ENCODE assay signal across 8 cellular contexts in the genomic region with DNA sequence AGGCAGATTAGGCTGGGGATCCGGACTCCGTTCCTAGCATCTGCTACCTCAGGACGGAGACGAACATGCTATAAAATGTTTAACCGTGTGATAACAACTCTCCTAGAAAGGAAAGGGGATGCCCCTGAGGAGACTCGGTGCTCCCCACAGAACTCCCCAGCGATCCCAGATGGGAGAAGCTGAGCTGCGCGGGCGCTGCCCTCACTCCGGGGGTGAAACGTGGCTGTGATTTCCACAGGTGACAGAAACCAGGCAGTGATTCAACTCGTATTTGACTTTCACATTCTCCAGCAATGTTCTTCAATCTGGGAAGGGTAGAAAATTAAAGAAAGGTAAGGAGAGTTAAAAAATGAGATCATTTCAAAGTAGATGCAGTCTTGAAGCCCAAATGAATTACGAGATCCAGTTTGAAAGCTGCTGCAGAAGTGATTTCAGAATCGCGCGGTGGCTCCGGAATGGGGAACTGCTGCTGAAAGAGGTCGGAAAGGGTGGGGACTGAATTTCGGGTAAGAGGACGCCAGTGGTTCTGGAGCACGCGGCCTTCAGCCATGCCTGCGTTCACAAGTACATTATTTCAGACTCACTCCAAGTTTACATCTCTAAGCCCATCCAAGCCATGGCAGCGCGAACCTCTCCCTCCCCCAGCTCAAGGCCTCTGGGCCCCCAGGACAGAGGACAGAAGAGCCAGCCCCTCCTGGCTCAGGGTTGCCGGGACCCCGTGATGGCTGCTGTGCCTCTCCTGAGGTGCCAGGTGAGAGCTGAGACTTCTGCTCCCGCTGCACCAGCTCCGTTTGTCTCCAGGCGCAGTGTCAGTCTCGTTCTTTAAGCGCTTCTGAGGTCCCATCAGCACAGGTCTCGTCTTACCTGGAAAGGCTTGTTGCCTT. TPM values are rescaled to one million over a fixed set of nuclear protein-coding genes. Genes with fewer than 3 reads are reported as not detected.
DNase-seq lines count a peak whose midpoint lies in the region; ATAC-seq and TF ChIP-seq lines count a peak whose summit lies in the region.

No MANE protein-coding gene starts in this region.

- H3K36me3 ChIP-seq in adipocyte (ENCODE audit: control insufficient read depth, insufficient read depth, low read length, severe bottlenecking) = no peaks in the 10 kb centered on the region
- H3K36me3 ChIP-seq in kidney epithelial cell (ENCODE audit: control insufficient read depth, insufficient read depth, low read length) = peaks cover 2% of the 10 kb centered on the region
- no peaks in the 10 kb centered on the region for H3K36me3 ChIP-seq in thyroid gland

- H3K9me3 ChIP-seq in CD4-positive, alpha-beta T cell (ENCODE audit: control insufficient read depth, low read length) = no peaks in the 10 kb centered on the region
- H3K9me3 ChIP-seq in adipocyte (ENCODE audit: control insufficient read depth, low read length) (no peaks in the 10 kb centered on the region), thyroid gland (no peaks in the 10 kb centered on the region)

- TF ChIP-seq CTCF in CD4-positive, alpha-beta T cell (IDR thresholded peaks at IDR 0.05) = no peak
- TF ChIP-seq CTCF in kidney epithelial cell (IDR thresholded peaks at IDR 0.05; ENCODE audit: insufficient read depth, low read length, poor library complexity, severe bottlenecking) (no peak), thyroid gland (IDR thresholded peaks at IDR 0.05) (no peak)

- POLR2A ChIA-PET in CD4-positive, alpha-beta T cell (lab: Charles Lee) = interaction anchor here (1.0 kb wide), 1 partner anchor 40 kb away, joined by 3 read pairs; a partner anchor contains a TSS

- 50 to 54% methylated on average over 32 to 34 of the region's 34 CpGs for WGBS in thyroid gland, 2 donors

- H3K27ac ChIP-seq in CD4-positive, alpha-beta T cell (ENCODE audit: low read depth, low read length) = no peak overlapping the region
- peak overlapping the region in 2 of 3 donors; percentile 44 to 51 for H3K27ac ChIP-seq in thyroid gland

- ATAC-seq in CD4-positive, alpha-beta T cell (ENCODE audit: poor library complexity) = no peak
- ATAC-seq in HG02870 (IDR thresholded peaks at IDR 0.05; ENCODE audit: unreplicated experiment) (peak; percentile 6), HG02840 (IDR thresholded peaks at IDR 0.05; ENCODE audit: low FRiP score, unreplicated experiment) (no peak)

- CTCF ChIA-PET in CD4-positive, alpha-beta T cell (lab: Charles Lee) = no interaction called here

- peak overlapping the region; percentile 83 for H3K9ac ChIP-seq in adipocyte (ENCODE audit: low read length)

- H3K4me3 ChIP-seq in adipocyte (ENCODE audit: low read length) = peak overlapping the region; percentile 88
- peak overlapping the region; percentile 49 for H3K4me3 ChIP-seq in kidney epithelial cell (ENCODE audit: low read depth, low read length)
- H3K4me3 ChIP-seq in thyroid gland (replicated peaks in 1 of 3) = peak overlapping the region in 2 of 3 donors; percentile 37 to 63

- H3K27me3 Mint-ChIP-seq in CD4-positive, alpha-beta T cell = peaks cover 19% of the 10 kb centered on the region

- H3K27me3 ChIP-seq in CD4-positive, alpha-beta T cell (ENCODE audit: control insufficient read depth, insufficient read depth, low read length) = no peaks in the 10 kb centered on the region
- H3K27me3 ChIP-seq in adipocyte (replicated peaks; ENCODE audit: control insufficient read depth, insufficient read depth, low read length) (no peaks in the 10 kb centered on the region), kidney epithelial cell (ENCODE audit: control insufficient read depth, insufficient read depth, low read length) (no peaks in the 10 kb centered on the region), thyroid gland (no peaks in the 10 kb centered on the region)

- no peak for TF ChIP-seq POLR2A in thyroid gland (IDR thresholded peaks at IDR 0.05)

- no peaks in the 10 kb centered on the region for H3K9me3 Mint-ChIP-seq in CD4-positive, alpha-beta T cell

- peak overlapping the region; percentile 92 for H3K4me3 Mint-ChIP-seq in CD4-positive, alpha-beta T cell

- H3K4me1 ChIP-seq in adipocyte (ENCODE audit: control insufficient read depth, insufficient read depth, low read length) = peaks cover 18% of the 10 kb centered on the region
- peaks cover 0 to 6% of the 10 kb centered on the region in 2 donors for H3K4me1 ChIP-seq in thyroid gland

- peaks cover 21% of the 10 kb centered on the region for H3K4me1 Mint-ChIP-seq in CD4-positive, alpha-beta T cell (ENCODE audit: low read depth)

- H3K27ac Mint-ChIP-seq in CD4-positive, alpha-beta T cell = no peak overlapping the region

- H3K36me3 Mint-ChIP-seq in CD4-positive, alpha-beta T cell (ENCODE audit: low read depth) = peaks cover 4% of the 10 kb centered on the region

- intact Hi-C loops in CD4-positive, alpha-beta T cell (cut with DNase I, micrococcal nuclease) = no loop called here
- intact Hi-C loops in thyroid gland (cut with DNase I) = no loop called here

- DNase-seq in CD4-positive, alpha-beta T cell = no peak
- DNase-seq in adipocyte (ENCODE audit: low read depth) (peak; percentile 57), kidney epithelial cell (ENCODE audit: low read depth) (no peak), thyroid gland (peak; percentile 25 to 41)
- no peak for DNase-seq in activated CD8-positive, alpha-beta memory T cell treated with anti-CD3 and anti-CD28 coated beads, Interleukin-2, amount 50 U/mL, for 48 hours
- no peak for DNase-seq in effector CD8-positive, alpha-beta T cell (lab: John Stamatoyannopoulos, UW)

RNA-seq across cellular contexts. Expression of a gene that starts 39.5 kb away (rescaled TPM):
- total RNA-seq in CD4-positive, alpha-beta T cell = 10 to 100 TPM; 61.0 to 61.5 TPM
- total RNA-seq in kidney epithelial cell = 21.8 and 28.1 TPM in 2 replicates
- 10 to 100 TPM; 16.4 to 28.4 (median 17.8) TPM for total RNA-seq in thyroid gland

Comparison
In these comparisons a context has a peak if more than half of its experiments do, and no peak if none do; other contexts are left out.
1. DNase-seq: peak in adipocyte (single experiment) and thyroid gland (2 of 2); none in CD4-positive, alpha-beta T cell (0 of 10), kidney epithelial cell (single experiment), activated CD8-positive, alpha-beta memory T cell treated with anti-CD3 and anti-CD28 coated beads, Interleukin-2, amount 50 U/mL, for 48 hours (single experiment) and effector CD8-positive, alpha-beta T cell (single experiment).
2. Peak in every context shown above with its lines, with median percentiles within 50 percentile points of each other: H3K4me3 ChIP-seq.